In the genomic region with DNA sequence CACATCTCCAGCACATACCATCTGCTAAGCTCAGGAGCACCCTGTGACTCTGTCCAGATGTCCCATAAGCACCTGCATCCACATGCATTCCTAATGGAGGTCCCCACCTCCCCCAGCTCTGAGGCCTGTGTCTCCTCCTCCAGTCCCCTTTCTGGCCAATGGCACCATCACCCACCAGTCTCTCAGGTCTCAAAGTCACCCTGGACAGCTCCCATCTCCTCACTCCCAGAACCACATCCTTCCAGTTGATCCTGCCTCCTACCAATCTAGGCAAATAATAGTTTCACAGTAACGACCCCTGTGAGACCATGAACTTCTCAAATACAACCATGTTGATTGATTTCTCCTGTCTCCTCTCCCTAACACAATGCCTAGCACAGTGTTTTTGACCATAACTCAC, we compare ENCODE assay signal across 19 cellular contexts. TPM values are rescaled to one million over a fixed set of nuclear protein-coding genes. Genes with fewer than 3 reads are reported as not detected.
DNase-seq lines count a peak whose midpoint lies in the region; ATAC-seq, FAIRE-seq and TF ChIP-seq lines count a peak whose summit lies in the region.
"Had no signal": no experiment of that assay in that cellular context is flagged by ENCODE, and none has a peak within 500 bp of the region (broad histone marks: within the 10 kb centered on the region; RNA-seq: fewer than 3 reads in every experiment).

No MANE protein-coding gene starts in this region.

- no peak for FAIRE-seq in GM12878 (lab: Jason Lieb, UNC)
- FAIRE-seq: GM18507, H1 had no signal

- H3K27me3 ChIP-seq in GM12878 (replicated peaks in 1 of 2; ENCODE audit: control insufficient read depth in 2 of 2, insufficient read depth in 2 of 2, low read length in 1 of 2) (no peaks in the 10 kb centered on the region; a peak in 1 of 4 replicates), osteoblast (ENCODE audit: insufficient read depth, low read length) (peaks cover 26% of the 10 kb centered on the region), thyroid gland (no peaks in the 10 kb centered on the region)
- H3K27me3 ChIP-seq: BLaER1 treated with 17β-estradiol and CSF1 and Interleukin-3, amounts not matched to agents 10 nM and 100 nM had no signal

- no peaks in the 10 kb centered on the region for H3K4me1 ChIP-seq in HEK293 (ENCODE audit: control insufficient read depth, insufficient read depth, low read length)
- H3K4me1 ChIP-seq in GM12878 (ENCODE audit: control insufficient read depth, insufficient read depth, low read length), result no peaks in the 10 kb centered on the region
- no peaks in the 10 kb centered on the region for H3K4me1 ChIP-seq in osteoblast (ENCODE audit: insufficient read depth, low read length)
- no peaks in the 10 kb centered on the region for H3K4me1 ChIP-seq in thyroid gland
- H3K4me1 ChIP-seq: HAP-1 had no signal

- peak; percentile 29 for DNase-seq in ELF-1 (ENCODE audit: low read depth, low spot score)
- DNase-seq in GM12878 (ENCODE audit: low read depth, low spot score), result no peak
- DNase-seq in osteoblast (ENCODE audit: insufficient read length, low spot score, missing footprints), result peak; percentile 29
- no peak for DNase-seq in CD1c-positive myeloid dendritic cell (ENCODE audit: extremely low spot score)
- DNase-seq in omental fat pad (ENCODE audit: low spot score), result no peak
- DNase-seq in thyroid gland, result no peak
- DNase-seq: ACHN; CD4-positive, alpha-beta T cell; DMS79 treated with DMSO at 0.1 percent for 48 hours; GF-D8; IMR-90; KG1 had no signal

- in situ Hi-C loops in GM12878 (cut with MboI), result no loop called here

- H3K27ac ChIP-seq in HEK293 (ENCODE audit: extremely low read depth, low read depth, low read length), result no peak overlapping the region
- no peak overlapping the region for H3K27ac ChIP-seq in GM12878 (ENCODE audit: control insufficient read depth, insufficient read depth)
- no peak overlapping the region for H3K27ac ChIP-seq in osteoblast (ENCODE audit: low read depth, low read length)
- H3K27ac ChIP-seq in thyroid gland, result no peak overlapping the region
- H3K27ac ChIP-seq: BLaER1 treated with 17β-estradiol and CSF1 and Interleukin-3, amounts not matched to agents 10 nM and 100 nM had no signal

- H3K79me2 ChIP-seq in GM12878 (ENCODE audit: control insufficient read depth, insufficient read depth, low read length) (no peaks in the 10 kb centered on the region), osteoblast (ENCODE audit: insufficient read depth, low read length) (no peaks in the 10 kb centered on the region)

- H3K9me3 ChIP-seq in HEK293 (ENCODE audit: control insufficient read depth, insufficient read depth, low read depth, low read length) (no peaks in the 10 kb centered on the region), GM12878 (replicated peaks; ENCODE audit: control insufficient read depth, insufficient read depth, low read length) (no peaks in the 10 kb centered on the region), osteoblast (ENCODE audit: low read depth, low read length) (no peaks in the 10 kb centered on the region), thyroid gland (no peaks in the 10 kb centered on the region)
- H3K9me3 ChIP-seq: BLaER1 treated with 17β-estradiol and CSF1 and Interleukin-3, amounts not matched to agents 10 nM and 100 nM; HAP-1 had no signal

- H3K4me2 ChIP-seq in GM12878 (ENCODE audit: control insufficient read depth, insufficient read depth) (no peak overlapping the region), osteoblast (ENCODE audit: insufficient read depth, low read length) (no peak overlapping the region)
- H3K4me2 ChIP-seq: BLaER1 treated with 17β-estradiol and CSF1 and Interleukin-3, amounts not matched to agents 10 nM and 100 nM had no signal

- BruUV-seq in GM12878 (replicated peaks; lab: Mats Ljungman, UMichigan), result no TSS peak

- WGBS in GM12878 (ENCODE audit: insufficient coverage, insufficient replicate concordance, low lambda C conversion rate, missing lambda C conversion rate), result 0% methylated on average over 1 of the region's 1 CpG
- 23 to 44% methylated on average over 1 of the region's 1 CpG for whole genome bisulfite sequencing in thyroid gland, 2 donors

- TF ChIP-seq EP300 in GM12878 (IDR thresholded peaks at IDR 0.05; ENCODE audit: borderline replicate concordance in 1 of 2, control insufficient read depth in 1 of 2, low read depth in 2 of 2, low read length in 2 of 2), result no peak

- TF ChIP-seq POLR2A in GM12878 (IDR thresholded peaks at IDR 0.05; ENCODE audit: low read depth, low read length) (no peak), thyroid gland (IDR thresholded peaks at IDR 0.05) (no peak)

- H3K36me3 ChIP-seq in HEK293 (ENCODE audit: control insufficient read depth in 2 of 2, insufficient read depth in 1 of 2, low read length in 2 of 2) (no peaks in the 10 kb centered on the region), GM12878 (ENCODE audit: control insufficient read depth in 2 of 2, insufficient read depth in 2 of 2, low read length in 1 of 2) (no peaks in the 10 kb centered on the region), osteoblast (ENCODE audit: insufficient read depth, low read length) (no peaks in the 10 kb centered on the region), thyroid gland (no peaks in the 10 kb centered on the region)
- H3K36me3 ChIP-seq: HAP-1 had no signal

- ATAC-seq in GM12878, result no peak
- no peak for ATAC-seq in omental fat pad (ENCODE audit: low FRiP score)

- POLR2A ChIA-PET in HEK293 (lab: Yijun Ruan, JAX) (no interaction called here), GM12878 (lab: Charles Lee) (no interaction called here)

- SMC1A ChIA-PET in GM12878 (lab: Charles Lee; ENCODE audit: uncharacterized antibody, unreplicated experiment), result no interaction called here

- no peak for TF ChIP-seq RAD21 in GM12878 (IDR thresholded peaks at IDR 0.05; ENCODE audit: insufficient read depth, low read depth, low read length)

- no peak overlapping the region for H3K9ac ChIP-seq in GM12878 (ENCODE audit: control insufficient read depth, insufficient read depth, low read length)
- H3K9ac ChIP-seq: BLaER1 treated with 17β-estradiol and CSF1 and Interleukin-3, amounts not matched to agents 10 nM and 100 nM had no signal

- H3K4me3 ChIP-seq in HEK293 (ENCODE audit: low read depth, low read length) (no peak overlapping the region), GM12878 (no peak overlapping the region), osteoblast (ENCODE audit: insufficient read depth, low read length) (no peak overlapping the region), thyroid gland (replicated peaks in 1 of 3) (no peak overlapping the region)
- H3K4me3 ChIP-seq: BLaER1 treated with 17β-estradiol and CSF1 and Interleukin-3, amounts not matched to agents 10 nM and 100 nM; HAP-1 had no signal

- TF ChIP-seq CTCF in HEK293 (tag by site-specific recombination; IDR thresholded peaks at IDR 0.05), result no peak
- no peak for TF ChIP-seq CTCF in GM12878 (IDR thresholded peaks at IDR 0.05 in 2 of 3, conservative IDR thresholded peaks at IDR 0.05 in 1 of 3; ENCODE audit: control insufficient read depth in 2 of 3, extremely low read depth in 1 of 3, insufficient read depth in 1 of 3, low read depth in 3 of 3, low read length in 3 of 3)
- no peak for TF ChIP-seq CTCF in osteoblast (IDR thresholded peaks at IDR 0.05; ENCODE audit: extremely low read depth, low read depth, low read length)
- TF ChIP-seq CTCF in omental fat pad (IDR thresholded peaks at IDR 0.05), result no peak
- no peak for TF ChIP-seq CTCF in thyroid gland (IDR thresholded peaks at IDR 0.05)

- H2AFZ ChIP-seq in GM12878 (ENCODE audit: control insufficient read depth, low read depth, low read length) (no peak overlapping the region), osteoblast (ENCODE audit: low read length) (no peak overlapping the region)

- CTCF ChIA-PET in HEK293 (lab: Yijun Ruan, JAX), result interaction anchor here (0.6 to 1.7 kb wide), 2 partner anchors 140 to 590 kb away, joined by 5 to 6 read pairs; no protein-coding TSS in a partner anchor
- CTCF ChIA-PET in GM12878 (lab: Yijun Ruan, JAX), result no interaction called here

- H4K20me1 ChIP-seq in GM12878 (ENCODE audit: control insufficient read depth, insufficient read depth), result no peaks in the 10 kb centered on the region
- no peaks in the 10 kb centered on the region for H4K20me1 ChIP-seq in osteoblast (ENCODE audit: insufficient read depth, low read length)
- H4K20me1 ChIP-seq: BLaER1 treated with 17β-estradiol and CSF1 and Interleukin-3, amounts not matched to agents 10 nM and 100 nM had no signal

- intact Hi-C loops in GM12878 (cut with micrococcal nuclease; ENCODE audit: unreplicated experiment), result no loop called here
- intact Hi-C loops in thyroid gland (cut with DNase I), result no loop called here

- RAD21 ChIA-PET in GM12878 (lab: Charles Lee; ENCODE audit: unreplicated experiment), result no interaction called here

TF ChIP-seq in HEK293, 187 proteins besides CTCF, POLR2A, EP300 and RAD21 (continues in another document):
- no peak for TF ChIP-seq KLF8 (tag by site-specific recombination; IDR thresholded peaks at IDR 0.05)
- TF ChIP-seq ZNF175 (tag by site-specific recombination; IDR thresholded peaks at IDR 0.05), result no peak

TF ChIP-seq in GM12878, 131 proteins besides CTCF, POLR2A, EP300 and RAD21 (continues in another document):
- TF ChIP-seq IKZF2 (IDR thresholded peaks at IDR 0.05), result no peak
- no peak for TF ChIP-seq ZNF207 (IDR thresholded peaks at IDR 0.05; ENCODE audit: borderline replicate concordance)

RNA-seq across cellular contexts. Expression of gene GGTA1, which starts 40.1 kb away (rescaled TPM):
- total RNA-seq in GM12878 (2013; cell fraction: nucleolus; rRNA removed), result not detected in 2 replicates
- total RNA-seq in GM12878 (2014; rRNA removed) (0.23 and 0.44 TPM in 2 replicates), GM12878 (2014; rRNA removed; fragmentation: Illumina TruSeq; extraction: Trizol) (0.13 and 0.32 TPM in 2 replicates), GM12878 (2021) (0.13 TPM in 2 replicates), osteoblast (not detected in 2 replicates), omental fat pad (10 to 100 TPM in 3 of 4 donors, 1 to 10 TPM in 1; 9.1 to 28.5 (median 19.8) TPM), thyroid gland (10 to 100 TPM in 2 of 4 donors, 1 to 10 TPM in 2; 5.5 to 18.4 (median 7.9) TPM)
- polyA plus RNA-seq in GM12878 (2011; ENCODE audit: low read depth), result not detected
- polyA plus RNA-seq in GM12878 (2011; rRNA removed) (not detected in 2 replicates), GM12878 (2014; fragmentation: Illumina TruSeq; extraction: Trizol) (0.17 and 0.31 TPM in 2 replicates), GM12878 (2014; fragmentation: Nextera tagmentation; extraction: Ambion mirVana) (under 1 TPM; 0.09 to 0.21 TPM), GM12878 (2014; rRNA removed) (0.14 and 0.65 TPM in 2 replicates), GM12878 (2016; fragmentation: Nextera tagmentation; extraction: Ambion mirVana) (under 1 TPM in 1 of 2 experiments, not detected in 1; 0.14 TPM)
- not detected in 2 replicates for polyA plus RNA-seq in GM12878 (2011; cell fraction: cytosol; rRNA removed)
- polyA plus RNA-seq in GM12878 (2011; cell fraction: nucleus; rRNA removed), result not detected in 2 replicates
- 0.04 TPM in 1 of 2 replicates, not detected in the other for polyA plus RNA-seq in GM12878 (2012)
- polyA minus RNA-seq in GM12878 (2011; rRNA and poly(A)+ RNA removed), result not detected in 2 replicates
- polyA minus RNA-seq in GM12878 (2011; cell fraction: cytosol; rRNA and poly(A)+ RNA removed), result not detected in 2 replicates
- not detected in 2 replicates for polyA minus RNA-seq in GM12878 (2011; cell fraction: nucleus; rRNA and poly(A)+ RNA removed)
- total RNA-seq: A172; CD4-positive, alpha-beta T cell; H1; HT-29; IMR-90 had no signal
- polyA plus RNA-seq: H1, IMR-90 had no signal

Comparison
In these comparisons a context has a peak if more than half of its experiments do, and no peak if none do; other contexts are left out.
1. DNase-seq: peak in ELF-1 (single experiment) and osteoblast (single experiment); none in GM12878 (single experiment), CD1c-positive myeloid dendritic cell (single experiment), omental fat pad (single experiment) and thyroid gland (0 of 2).